10 cellular contexts compared by ENCODE assay signal in the genomic region with DNA sequence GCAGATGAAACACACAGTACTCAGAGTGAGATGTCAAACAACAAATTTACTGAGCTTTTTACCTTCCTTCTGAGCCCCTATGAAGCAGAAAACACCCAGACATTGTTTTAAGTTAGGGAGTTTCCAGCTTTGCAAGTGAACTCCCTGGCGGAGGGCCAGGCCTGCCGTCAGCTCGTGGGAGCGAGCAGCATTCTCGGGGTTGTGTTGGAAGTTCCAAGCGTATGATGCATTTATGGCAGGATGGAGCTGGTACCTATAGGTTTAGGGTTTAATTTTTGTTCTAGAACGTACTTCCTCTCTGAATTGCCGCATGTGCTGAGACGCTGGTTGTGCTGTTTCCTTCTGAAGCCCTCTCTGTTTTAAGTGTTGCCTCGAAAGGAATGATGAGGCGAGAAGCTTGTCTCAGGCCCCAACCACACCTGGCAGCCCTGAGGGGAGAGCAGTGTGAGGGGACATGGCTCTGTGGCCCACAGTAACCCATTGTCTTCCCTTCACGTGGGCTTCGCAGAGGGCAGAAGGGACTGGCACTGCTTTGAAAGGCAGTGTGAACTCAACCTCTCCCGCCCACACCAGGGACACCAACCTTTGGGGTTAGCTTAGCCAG.
DNase-seq lines count a peak whose midpoint lies in the region; ATAC-seq and TF ChIP-seq lines count a peak whose summit lies in the region.
"Had no signal": no experiment of that assay in that cellular context is flagged by ENCODE, and none has a peak within 500 bp of the region (broad histone marks: within the 10 kb centered on the region; RNA-seq: fewer than 3 reads in every experiment).

No MANE protein-coding gene starts in this region.

- no peak overlapping the region for H3K4me3 ChIP-seq in colonic mucosa
- no peak overlapping the region for H3K4me3 ChIP-seq in aorta (ENCODE audit: low read length in 2 of 2)

- no peaks in the 10 kb centered on the region for H3K27me3 Mint-ChIP-seq in activated naive CD4-positive, alpha-beta T cell treated with anti-CD3 and anti-CD28 coated beads for 36 hours (ENCODE audit: low read depth)
- H3K27me3 Mint-ChIP-seq in mesothelial cell of epicardium (ENCODE audit: low read depth) = peaks cover 3% of the 10 kb centered on the region
- H3K27me3 Mint-ChIP-seq: IgD-negative memory B cell had no signal

- H3K27ac ChIP-seq in colonic mucosa (no peak overlapping the region), aorta (ENCODE audit: low read depth in 1 of 2, low read length in 2 of 2) (no peak overlapping the region)
- H3K27ac ChIP-seq: parathyroid adenoma had no signal

- intact Hi-C loops in activated naive CD4-positive, alpha-beta T cell treated with anti-CD3 and anti-CD28 coated beads for 36 hours (cut with micrococcal nuclease) = loop anchor here (5.0 to 10.0 kb wide), 2 partner anchors 903 to 1550 kb away; no protein-coding TSS in a partner anchor
- intact Hi-C loops in colonic mucosa (cut with DNase I) = no loop called here
- intact Hi-C loops in aorta (cut with DNase I) = loop anchor here (2.0 to 5.0 kb wide), 2 partner anchors 75 kb away; a partner anchor contains a TSS

- no peak overlapping the region for H3K9ac ChIP-seq in colonic mucosa (ENCODE audit: low read depth in 2 of 2, low read length in 2 of 2)
- H3K9ac ChIP-seq: parathyroid adenoma had no signal

- no peak overlapping the region for H3K4me3 Mint-ChIP-seq in activated naive CD4-positive, alpha-beta T cell treated with anti-CD3 and anti-CD28 coated beads for 36 hours
- H3K4me3 Mint-ChIP-seq in mesothelial cell of epicardium = no peak overlapping the region

- H3K4me1 ChIP-seq in colonic mucosa (peaks cover 5% of the 10 kb centered on the region), aorta (ENCODE audit: control insufficient read depth in 1 of 2, insufficient read depth in 2 of 2, low read length in 2 of 2) (no peaks in the 10 kb centered on the region)

- H3K27me3 ChIP-seq in colonic mucosa (no peaks in the 10 kb centered on the region), aorta (ENCODE audit: control insufficient read depth in 1 of 2, insufficient read depth in 2 of 2, low read length in 1 of 2) (no peaks in the 10 kb centered on the region)

- TF ChIP-seq CTCF in colonic mucosa (IDR thresholded peaks at IDR 0.05) (no peak), mesothelial cell of epicardium (IDR thresholded peaks at IDR 0.05; ENCODE audit: unreplicated experiment) (no peak)

- H3K27ac Mint-ChIP-seq in activated naive CD4-positive, alpha-beta T cell treated with anti-CD3 and anti-CD28 coated beads for 36 hours = no peak overlapping the region
- peak overlapping the region; percentile 88 for H3K27ac Mint-ChIP-seq in mesothelial cell of epicardium

- CTCF ChIA-PET in activated naive CD4-positive, alpha-beta T cell treated with anti-CD3 and anti-CD28 coated beads for 36 hours (lab: Charles Lee) = no interaction called here

- DNase-seq in activated naive CD4-positive, alpha-beta T cell treated with anti-CD3 and anti-CD28 coated beads for 36 hours = peak; percentile 50
- DNase-seq in activated naive CD4-positive, alpha-beta T cell treated with anti-CD3 and anti-CD28 coated beads, Interleukin-2, amount 50 U/mL, for 16 hours = no peak
- peak; percentile 86 for DNase-seq in colonic mucosa
- peak; percentile 72 to 90 for DNase-seq in mesothelial cell of epicardium (ENCODE audit: low spot score in 2 of 2, unreplicated experiment in 2 of 2)
- DNase-seq in aorta = peak; percentile 91 to 94
- DNase-seq in T-helper 2 cell = no peak
- no peak for DNase-seq in NCI-H1417 (lab: John Stamatoyannopoulos, UW)
- DNase-seq in NCI-H82 (lab: John Stamatoyannopoulos, UW) = no peak

- H3K36me3 ChIP-seq in colonic mucosa (no peaks in the 10 kb centered on the region), aorta (ENCODE audit: control insufficient read depth in 1 of 2, insufficient read depth in 2 of 2, low read length in 1 of 2) (no peaks in the 10 kb centered on the region)

- H3K9me3 Mint-ChIP-seq in activated naive CD4-positive, alpha-beta T cell treated with anti-CD3 and anti-CD28 coated beads for 36 hours = no peaks in the 10 kb centered on the region
- H3K9me3 Mint-ChIP-seq in mesothelial cell of epicardium = no peaks in the 10 kb centered on the region
- H3K9me3 Mint-ChIP-seq: IgD-negative memory B cell had no signal

- WGBS in aorta, 2 donors = 41 to 42% methylated on average over 14 of the region's 14 CpGs

- H3K36me3 Mint-ChIP-seq in activated naive CD4-positive, alpha-beta T cell treated with anti-CD3 and anti-CD28 coated beads for 36 hours (ENCODE audit: low read depth) = no peaks in the 10 kb centered on the region
- no peaks in the 10 kb centered on the region for H3K36me3 Mint-ChIP-seq in mesothelial cell of epicardium

- H3K9me3 ChIP-seq in colonic mucosa (no peaks in the 10 kb centered on the region), aorta (ENCODE audit: control insufficient read depth, low read length) (no peaks in the 10 kb centered on the region)

- H3K4me1 Mint-ChIP-seq in activated naive CD4-positive, alpha-beta T cell treated with anti-CD3 and anti-CD28 coated beads for 36 hours (ENCODE audit: low read depth) = peaks cover 8% of the 10 kb centered on the region
- peaks cover 45% of the 10 kb centered on the region for H3K4me1 Mint-ChIP-seq in mesothelial cell of epicardium

- no peak for ATAC-seq in aorta (ENCODE audit: low FRiP score)

Comparison
In these comparisons a context has a peak if more than half of its experiments do, and no peak if none do; other contexts are left out.
1. DNase-seq: peak in activated naive CD4-positive, alpha-beta T cell treated with anti-CD3 and anti-CD28 coated beads for 36 hours (single experiment), colonic mucosa (single experiment), mesothelial cell of epicardium (2 of 2) and aorta (2 of 2); none in activated naive CD4-positive, alpha-beta T cell treated with anti-CD3 and anti-CD28 coated beads, Interleukin-2, amount 50 U/mL, for 16 hours (single experiment), T-helper 2 cell (0 of 5), NCI-H1417 (0 of 3) and NCI-H82 (single experiment).